ENCODE assay signal across 13 cellular contexts in genomic region chr12:104130760-104131159, GRCh38.
"Had no signal": no experiment of that assay in that cellular context is flagged by ENCODE, and none has a peak within 500 bp of the region (broad histone marks: within the 10 kb centered on the region; RNA-seq: fewer than 3 reads in every experiment).

No MANE protein-coding gene starts in this region.

- DNase-seq: activated CD4-positive, alpha-beta T cell treated with anti-CD3 and anti-CD28 coated beads for 48 hours; activated naive CD4-positive, alpha-beta T cell treated with anti-CD3 and anti-CD28 coated beads for 36 hours; body of pancreas; cerebellar nuclear complex; dermis blood vessel endothelial cell; immature natural killer cell; left cardiac atrium; nephron progenitor cell; psoas muscle; stomach; T-cell had no signal

- ATAC-seq: activated T-helper 17 cell treated with anti-CD3 and anti-CD28 coated beads, Interleukin-2, amount 50 U/mL, for 72 hours; body of pancreas; left cardiac atrium; psoas muscle; T-cell had no signal

- H3K9me3 ChIP-seq: body of pancreas, psoas muscle, stomach, thoracic aorta had no signal

- H3K4me3 ChIP-seq: body of pancreas, psoas muscle, stomach, thoracic aorta had no signal

- H3K27me3 ChIP-seq: body of pancreas, stomach had no signal

- H3K27ac ChIP-seq: body of pancreas, psoas muscle, stomach, thoracic aorta had no signal
